Comparison of ENCODE assay signal across 24 cellular contexts in the genomic region with DNA sequence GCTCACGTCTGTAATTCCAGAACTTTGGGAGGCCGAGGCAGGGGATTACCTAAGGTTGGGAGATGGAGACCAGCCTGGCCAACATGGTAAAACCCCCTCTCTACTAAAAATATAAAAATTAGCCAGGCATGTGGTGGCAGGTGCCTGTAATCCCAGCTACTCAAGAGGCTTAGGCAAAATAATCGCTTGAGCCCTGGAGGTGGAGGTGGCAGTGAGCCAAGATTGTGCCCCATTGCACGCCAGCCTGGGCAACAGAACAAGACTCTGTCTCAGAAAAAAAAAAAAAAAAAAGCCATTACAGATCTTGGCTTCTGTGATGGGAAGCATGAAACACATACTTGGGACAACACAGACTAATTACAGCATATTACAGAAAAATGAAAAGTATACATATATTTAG.
"Had no signal": no experiment of that assay in that cellular context is flagged by ENCODE, and none has a peak within 500 bp of the region (broad histone marks: within the 10 kb centered on the region; RNA-seq: fewer than 3 reads in every experiment).

No MANE protein-coding gene starts in this region.

- H3K36me3 ChIP-seq: lower lobe of right lung, neutrophil, pancreas, right lobe of liver, suprapubic skin, transverse colon, uterus had no signal

- DNase-seq: activated B cell treated with CpG ODN at 0.5 μM for 24 hours; activated CD4-positive, alpha-beta memory T cell treated with anti-CD3 and anti-CD28 coated beads, Interleukin-2, amount 10 ng/mL, durations not matched to agents 7 days and 5 days; activated CD4-positive, alpha-beta T cell treated with anti-CD3 and anti-CD28 coated beads for 4 hours; activated CD8-positive, alpha-beta memory T cell treated with anti-CD3 and anti-CD28 coated beads, Interleukin-2, amount 10 ng/mL, durations not matched to agents 7 days and 5 days; activated naive CD4-positive, alpha-beta T cell treated with Interleukin-2 at 50 U/mL for 16 hours; activated naive CD8-positive, alpha-beta T cell treated with anti-CD3 and anti-CD28 coated beads, Interleukin-2, amount 10 ng/mL, durations not matched to agents 7 days and 5 days; body of pancreas; endodermal cell; foreskin fibroblast; left colon; lower lobe of right lung; pancreas; right lobe of liver; small intestine; stimulated activated CD4-positive, alpha-beta T cell treated with anti-CD3 and anti-CD28 coated beads, Interleukin-15, amount 100 ng/mL, for 24 hours; stimulated activated CD4-positive, alpha-beta T cell treated with anti-CD3 and anti-CD28 coated beads, Interleukin-2, amount 100 ng/mL, for 48 hours; stimulated activated naive CD8-positive, alpha-beta T cell treated with anti-CD3 and anti-CD28 coated beads, Interleukin-15, amount 100 ng/mL, for 72 hours; transverse colon; uterus had no signal

- ATAC-seq: activated CD8-positive, alpha-beta memory T cell treated with anti-CD3 and anti-CD28 coated beads, Interleukin-2, amount 10 ng/mL, durations not matched to agents 7 days and 5 days; body of pancreas; left colon; lower lobe of right lung; natural killer cell treated with Interleukin-12 subunit alpha and Interleukin-12 subunit beta and Interleukin-15 and Interleukin-18, amount 100 ng/mL, for 72 hours; pancreas; right lobe of liver; stimulated activated naive CD8-positive, alpha-beta T cell treated with anti-CD3 and anti-CD28 coated beads, Interleukin-15, amount 100 ng/mL, for 72 hours had no signal

- H3K27me3 ChIP-seq: body of pancreas, neutrophil, pancreas, right lobe of liver, suprapubic skin, transverse colon, uterus had no signal

- H3K4me3 ChIP-seq: body of pancreas, dorsolateral prefrontal cortex, lower lobe of right lung, pancreas, right lobe of liver, suprapubic skin, transverse colon, uterus had no signal

- H3K27ac ChIP-seq: body of pancreas, dorsolateral prefrontal cortex, epithelial cell of prostate, lower lobe of right lung, neutrophil, pancreas, right lobe of liver, suprapubic skin, transverse colon, uterus had no signal

- H3K9me3 ChIP-seq: body of pancreas, lower lobe of right lung, neutrophil, pancreas, right lobe of liver, transverse colon, uterus had no signal
